In genomic region chr12:124776126-124776513, GRCh38 we compare ENCODE assay signal across 21 cellular contexts.
DNase-seq lines count a peak whose midpoint lies in the region; ATAC-seq and TF ChIP-seq lines count a peak whose summit lies in the region.
"Had no signal": no experiment of that assay in that cellular context is flagged by ENCODE, and none has a peak within 500 bp of the region (broad histone marks: within the 10 kb centered on the region; RNA-seq: fewer than 3 reads in every experiment).

No MANE protein-coding gene starts in this region.

- H3K14ac ChIP-seq in IMR-90 (replicated peaks; ENCODE audit: low read depth, low read length), result no peak overlapping the region

- H4K91ac ChIP-seq in IMR-90 (ENCODE audit: insufficient read depth, low read depth, low read length), result peak overlapping the region; percentile 24; the same call in 1 of the 2 replicates

- H3K79me1 ChIP-seq in IMR-90 (ENCODE audit: low read depth in 1 of 2, low read length in 2 of 2), result no peaks in the 10 kb centered on the region

- H3K9ac ChIP-seq in BLaER1 treated with 17β-estradiol and CSF1 and Interleukin-3, amounts not matched to agents 10 nM and 100 nM, result no peak overlapping the region
- H3K9ac ChIP-seq in IMR-90 (ENCODE audit: low read depth, low read length) (no peak overlapping the region), SK-N-MC (ENCODE audit: insufficient read length) (no peak overlapping the region)

- BruUV-seq in IMR-90 (replicated peaks; lab: Mats Ljungman, UMichigan), result no TSS peak

- H3K27me3 Mint-ChIP-seq in naive thymus-derived CD8-positive, alpha-beta T cell, result peaks cover 4 to 20% (median 9%) of the 10 kb centered on the region in 5 donors

- no peak overlapping the region for H3K4me3 ChIP-seq in BLaER1 treated with 17β-estradiol and CSF1 and Interleukin-3, amounts not matched to agents 10 nM and 100 nM
- no peak overlapping the region for H3K4me3 ChIP-seq in IMR-90 (ENCODE audit: insufficient read depth, low read depth, low read length)
- H3K4me3 ChIP-seq in SK-N-MC, result no peak overlapping the region
- H3K4me3 ChIP-seq: tibial artery had no signal

- H3K9me3 Mint-ChIP-seq in naive thymus-derived CD8-positive, alpha-beta T cell, result no peaks in the 10 kb centered on the region
- H3K9me3 Mint-ChIP-seq: dendritic cell treated with granulocyte-macrophage colony-stimulating factor and Interleukin-4, amounts not matched to agents 40 ng/mL and 50 ng/mL, for 4 days; neural crest cell had no signal

- peaks cover 7% of the 10 kb centered on the region for H3K9me1 ChIP-seq in IMR-90 (ENCODE audit: insufficient read depth, low read length)

- dilution Hi-C loops in IMR-90 (cut with HindIII; ENCODE audit: low sequenced_read_pairs, unreplicated experiment), result no loop called here

- no peak overlapping the region for H4K8ac ChIP-seq in IMR-90 (ENCODE audit: low read depth in 2 of 2, low read length in 2 of 2)

- no peak overlapping the region for H3K4me3 Mint-ChIP-seq in naive thymus-derived CD8-positive, alpha-beta T cell
- H3K4me3 Mint-ChIP-seq: activated CD8-positive, alpha-beta T cell treated with anti-CD3 and anti-CD28 coated beads, Interleukin-2, amount 10 ng/mL, durations not matched to agents 7 days and 5 days; B cell; dendritic cell treated with granulocyte-macrophage colony-stimulating factor and Interleukin-4, amounts not matched to agents 40 ng/mL and 50 ng/mL, for 4 days; neural crest cell had no signal

- ATAC-seq in IMR-90 (ENCODE audit: low read depth), result peak; percentile 26
- ATAC-seq in naive thymus-derived CD8-positive, alpha-beta T cell, result no peak
- ATAC-seq in SK-N-SH treated with all-trans-retinoic acid at 6 μM for 48 hours, result no peak
- ATAC-seq: activated CD8-positive, alpha-beta T cell treated with anti-CD3 and anti-CD28 coated beads, Interleukin-2, amount 10 ng/mL, durations not matched to agents 7 days and 5 days; Right ventricle myocardium inferior; sciatic nerve had no signal

- DNase-seq in IMR-90 (no peak), SK-N-MC (ENCODE audit: low read depth, low spot score) (no peak), iris pigment epithelial cell (ENCODE audit: low read depth) (peak; percentile 31), NCI-H2171 (lab: John Stamatoyannopoulos, UW) (no peak)
- no peak for DNase-seq in naive thymus-derived CD8-positive, alpha-beta T cell
- DNase-seq: activated CD8-positive, alpha-beta T cell treated with anti-CD3 and anti-CD28 coated beads, Interleukin-2, amount 10 ng/mL, durations not matched to agents 7 days and 5 days; activated gamma-delta T cell treated with Interleukin-2 at 50 U/mL for 16 hours; activated T-cell treated with anti-CD3 and anti-CD28 coated beads for 4 hours; DMS53; GF-D8; islet precursor cell; NCI-H187; NCI-H526 treated with DMSO at 0.1 percent for 48 hours; tibial artery had no signal

- H3K36me3 ChIP-seq in BLaER1 treated with 17β-estradiol and CSF1 and Interleukin-3, amounts not matched to agents 10 nM and 100 nM, result peaks cover 7 to 39% (median 20%) of the 10 kb centered on the region in 11 experiments; a peak in 20 of 22 replicates
- H3K36me3 ChIP-seq in IMR-90 (ENCODE audit: control insufficient read depth, insufficient read depth, low read length), result no peaks in the 10 kb centered on the region
- no peaks in the 10 kb centered on the region for H3K36me3 ChIP-seq in SK-N-MC (ENCODE audit: insufficient read depth, low read length)
- H3K36me3 ChIP-seq: tibial artery had no signal

- no CpG with 5 or more reads among the region's 5 CpGs for WGBS in IMR-90 (ENCODE audit: extremely low coverage in 2 of 2, insufficient read length in 1 of 2), 2 experiments

- no peak for TF ChIP-seq POLR2A in IMR-90 (IDR thresholded peaks at IDR 0.05; ENCODE audit: low read depth, low read length)

- intact Hi-C loops in IMR-90 (cut with micrococcal nuclease), result no loop called here

- peak overlapping the region; percentile 17; the same call in 1 of the 2 replicates for H3K18ac ChIP-seq in IMR-90 (ENCODE audit: low read depth, low read length)

- peak overlapping the region in 10 of 11 experiments; percentile 6 to 94 (median 80); a peak in 14 of 22 replicates for H3K4me2 ChIP-seq in BLaER1 treated with 17β-estradiol and CSF1 and Interleukin-3, amounts not matched to agents 10 nM and 100 nM
- H3K4me2 ChIP-seq in IMR-90 (ENCODE audit: low read depth, low read length), result peak overlapping the region; percentile 8; the same call in 1 of the 2 replicates

- H3K27ac ChIP-seq in BLaER1 treated with 17β-estradiol and CSF1 and Interleukin-3, amounts not matched to agents 10 nM and 100 nM, result peak overlapping the region in 5 of 11 experiments; percentile 0 to 24 (median 12); a peak in 5 of 22 replicates
- H3K27ac ChIP-seq in IMR-90 (ENCODE audit: insufficient read depth, low read length) (peak overlapping the region; percentile 51; the same call in 1 of the 2 replicates), SK-N-MC (0 out of 2 replicates have a peak overlapping the region, but pooled peaks have one; percentile 14)
- H3K27ac ChIP-seq: tibial artery had no signal

- H2BK15ac ChIP-seq in IMR-90 (ENCODE audit: low read depth, low read length), result peak overlapping the region; percentile 48; the same call in 1 of the 3 replicates

- in situ Hi-C loops in IMR-90 (cut with MboI; ENCODE audit: low sequenced_read_pairs), result no loop called here

- peak overlapping the region; percentile 56 for H3K4ac ChIP-seq in IMR-90 (ENCODE audit: low read depth, low read length)

- CTCF ChIA-PET in IMR-90 (lab: Yijun Ruan, JAX), result interaction anchor here (0.6 kb wide), 1 partner anchor 519 kb away, joined by 3 read pairs; no protein-coding TSS in a partner anchor

- peaks cover 0 to 20% (median 0%) of the 10 kb centered on the region in 11 experiments; a peak in 4 of 22 replicates for H4K20me1 ChIP-seq in BLaER1 treated with 17β-estradiol and CSF1 and Interleukin-3, amounts not matched to agents 10 nM and 100 nM
- H4K20me1 ChIP-seq in IMR-90 (ENCODE audit: insufficient read depth, low read length), result no peaks in the 10 kb centered on the region

- H3K4me1 Mint-ChIP-seq in naive thymus-derived CD8-positive, alpha-beta T cell, result peaks cover 3 to 29% (median 16%) of the 10 kb centered on the region in 4 donors

- H3K4me1 ChIP-seq in BLaER1 treated with 17β-estradiol and CSF1 and Interleukin-3, amounts not matched to agents 10 nM and 100 nM, result peaks cover 37 to 69% (median 57%) of the 10 kb centered on the region in 10 experiments
- H3K4me1 ChIP-seq in IMR-90 (ENCODE audit: control insufficient read depth, insufficient read depth, low read length), result peaks cover 12% of the 10 kb centered on the region

- no peak overlapping the region for H3K23ac ChIP-seq in IMR-90 (ENCODE audit: low read depth, low read length)

- H3K36me3 Mint-ChIP-seq in naive thymus-derived CD8-positive, alpha-beta T cell, result no peaks in the 10 kb centered on the region

- no peak overlapping the region for H3K27ac Mint-ChIP-seq in naive thymus-derived CD8-positive, alpha-beta T cell
- H3K27ac Mint-ChIP-seq: activated CD8-positive, alpha-beta T cell treated with anti-CD3 and anti-CD28 coated beads, Interleukin-2, amount 10 ng/mL, durations not matched to agents 7 days and 5 days; B cell had no signal

- TF ChIP-seq CTCF in IMR-90 (conservative IDR thresholded peaks at IDR 0.05; ENCODE audit: low read depth, low read length), result no peak

- no peaks in the 10 kb centered on the region for H3K9me3 ChIP-seq in BLaER1 treated with 17β-estradiol and CSF1 and Interleukin-3, amounts not matched to agents 10 nM and 100 nM (replicated peaks in 1 of 11)
- H3K9me3 ChIP-seq in IMR-90 (ENCODE audit: control insufficient read depth, insufficient read depth, low read length), result no peaks in the 10 kb centered on the region
- no peaks in the 10 kb centered on the region for H3K9me3 ChIP-seq in SK-N-MC (ENCODE audit: low read depth, low read length)
- H3K9me3 ChIP-seq: tibial artery had no signal

- POLR2A ChIA-PET in IMR-90 (lab: Charles Lee; ENCODE audit: unreplicated experiment), result no interaction called here
- POLR2A ChIA-PET in naive thymus-derived CD8-positive, alpha-beta T cell (lab: Charles Lee), result no interaction called here

- no peak overlapping the region for H2AK9ac ChIP-seq in IMR-90 (replicated peaks; ENCODE audit: low read depth, low read length, poor library complexity)

- TF ChIP-seq RAD21 in IMR-90 (IDR thresholded peaks at IDR 0.05; ENCODE audit: low read length), result no peak

- no peaks in the 10 kb centered on the region; a peak in 1 of 22 replicates for H3K27me3 ChIP-seq in BLaER1 treated with 17β-estradiol and CSF1 and Interleukin-3, amounts not matched to agents 10 nM and 100 nM
- H3K27me3 ChIP-seq in IMR-90 (ENCODE audit: control insufficient read depth, insufficient read depth, low read length), result no peaks in the 10 kb centered on the region

- H2BK5ac ChIP-seq in IMR-90 (ENCODE audit: low read depth, low read length, poor library complexity, severe bottlenecking), result peak overlapping the region; percentile 42

- no peak overlapping the region for H4K5ac ChIP-seq in IMR-90 (ENCODE audit: low read depth, low read length)

- peak overlapping the region; percentile 35; the same call in 1 of the 2 replicates for H2BK120ac ChIP-seq in IMR-90 (ENCODE audit: low read depth, low read length)

- no peak overlapping the region for H2AFZ ChIP-seq in IMR-90 (replicated peaks; ENCODE audit: low read length, poor library complexity)

- no peak overlapping the region for H3K56ac ChIP-seq in IMR-90 (ENCODE audit: extremely low read depth, insufficient read depth, low read length)

- H2AK5ac ChIP-seq in IMR-90 (ENCODE audit: low read depth, low read length), result no peak overlapping the region

- 0 out of 2 replicates have a peak overlapping the region, but pooled peaks have one; percentile 33 for H2BK20ac ChIP-seq in IMR-90 (ENCODE audit: low read depth, low read length)

TF ChIP-seq in IMR-90, 13 proteins besides CTCF, POLR2A, EP300 and RAD21 (continues in another document):
- no peak for TF ChIP-seq CHD1 (IDR thresholded peaks at IDR 0.05; ENCODE audit: low read depth, low read length)
- no peak for TF ChIP-seq USF2 (IDR thresholded peaks at IDR 0.05; ENCODE audit: low read depth, low read length)

TF ChIP-seq in SK-N-SH treated with all-trans-retinoic acid at 6 μM for 48 hours, 23 proteins besides CTCF, POLR2A, EP300 and RAD21 (continues in another document):
- TF ChIP-seq ZNF8 (CRISPR knock-in tag; IDR thresholded peaks at IDR 0.05) (no peak), PATZ1 (CRISPR knock-in tag; IDR thresholded peaks at IDR 0.05; ENCODE audit: borderline replicate concordance) (no peak)
